In the genomic region with DNA sequence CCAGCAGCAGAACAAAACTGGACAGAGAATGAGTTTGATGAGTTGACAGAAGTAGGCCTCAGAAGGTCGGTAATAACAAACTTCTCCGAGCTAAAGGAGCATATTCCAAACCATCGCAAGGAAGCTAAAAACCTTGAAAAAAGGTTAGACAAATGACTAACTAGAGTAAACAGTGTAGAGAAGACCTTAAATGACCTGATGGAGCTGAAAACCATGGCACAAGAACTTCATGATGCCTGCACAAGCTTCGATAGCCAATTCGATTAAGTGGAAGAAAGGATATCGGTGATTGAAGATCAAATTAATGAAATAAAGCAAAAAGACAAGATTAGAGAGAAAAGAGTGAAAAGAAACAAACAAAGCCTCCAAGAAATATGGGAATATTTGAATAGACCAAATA, we compare ENCODE assay signal across 1 cellular context.
TF ChIP-seq lines count a peak whose summit lies in the region.

No MANE protein-coding gene starts in this region.

TF ChIP-seq in HepG2, 621 proteins besides CTCF, POLR2A, EP300 and RAD21:
- TF ChIP-seq RXRB (CRISPR knock-in tag; IDR thresholded peaks at IDR 0.05; ENCODE audit: borderline replicate concordance) (peak; percentile 69), THRA (CRISPR knock-in tag; IDR thresholded peaks at IDR 0.05; ENCODE audit: borderline replicate concordance) (peak; percentile 80; the same call in 1 of the 2 replicates)
TF ChIP-seq in HepG2: peak in this region for 2; not testable (repeated sequence) for 619.
